In the genomic region with DNA sequence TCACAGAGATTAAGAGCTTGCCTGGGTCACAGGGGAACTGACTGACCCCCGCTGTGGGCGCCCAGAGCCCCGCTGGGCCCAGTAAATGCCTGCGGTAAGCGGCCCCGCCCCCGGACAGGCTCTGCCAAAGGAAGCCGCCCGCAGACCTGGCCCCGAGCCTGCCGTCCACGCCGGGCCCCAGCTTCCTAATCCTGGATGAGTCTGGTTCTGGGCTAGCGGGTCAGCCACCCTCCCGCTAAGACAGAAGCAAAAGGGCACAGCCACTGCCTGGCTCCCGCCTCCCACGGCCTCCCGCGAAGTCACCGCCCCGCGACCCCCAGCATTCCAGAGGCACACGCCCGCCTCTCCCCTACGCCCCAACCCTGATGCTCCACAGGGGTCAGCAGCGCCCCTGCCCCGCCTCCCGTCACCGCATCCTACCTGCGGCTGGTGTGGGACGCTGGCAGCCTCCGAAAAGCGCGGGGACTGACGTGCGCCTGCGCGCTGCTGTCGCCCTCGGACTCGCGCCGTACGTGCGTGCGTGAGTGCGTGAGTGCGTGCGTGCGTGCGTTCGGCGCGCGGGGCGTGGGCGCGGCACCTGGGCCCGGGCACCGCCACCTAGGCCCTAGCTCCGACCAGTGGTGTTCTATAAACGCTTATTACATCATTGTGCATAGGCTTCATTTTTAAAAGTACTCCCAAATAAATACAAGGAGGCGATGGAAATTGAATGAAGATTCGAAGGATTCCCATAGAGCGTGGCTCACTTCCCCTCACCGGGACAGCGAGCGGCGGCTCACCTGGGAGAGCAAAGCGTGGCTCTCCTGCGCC, we compare ENCODE assay signal across 1 cellular context.
TF ChIP-seq lines count a peak whose summit lies in the region.

A gene with protein sequence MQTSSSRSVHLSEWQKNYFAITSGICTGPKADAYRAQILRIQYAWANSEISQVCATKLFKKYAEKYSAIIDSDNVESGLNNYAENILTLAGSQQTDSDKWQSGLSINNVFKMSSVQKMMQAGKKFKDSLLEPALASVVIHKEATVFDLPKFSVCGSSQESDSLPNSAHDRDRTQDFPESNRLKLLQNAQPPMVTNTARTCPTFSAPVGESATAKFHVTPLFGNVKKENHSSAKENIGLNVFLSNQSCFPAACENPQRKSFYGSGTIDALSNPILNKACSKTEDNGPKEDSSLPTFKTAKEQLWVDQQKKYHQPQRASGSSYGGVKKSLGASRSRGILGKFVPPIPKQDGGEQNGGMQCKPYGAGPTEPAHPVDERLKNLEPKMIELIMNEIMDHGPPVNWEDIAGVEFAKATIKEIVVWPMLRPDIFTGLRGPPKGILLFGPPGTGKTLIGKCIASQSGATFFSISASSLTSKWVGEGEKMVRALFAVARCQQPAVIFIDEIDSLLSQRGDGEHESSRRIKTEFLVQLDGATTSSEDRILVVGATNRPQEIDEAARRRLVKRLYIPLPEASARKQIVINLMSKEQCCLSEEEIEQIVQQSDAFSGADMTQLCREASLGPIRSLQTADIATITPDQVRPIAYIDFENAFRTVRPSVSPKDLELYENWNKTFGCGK (minus strand): TSS at position 470 of the 810 bp plus-strand sequence. CDS start 3,063 bp downstream, outside the sequence.

TF ChIP-seq in H1, 55 proteins besides CTCF, POLR2A, EP300 and RAD21 (continued from another document):
- TF ChIP-seq, protein P1, sequence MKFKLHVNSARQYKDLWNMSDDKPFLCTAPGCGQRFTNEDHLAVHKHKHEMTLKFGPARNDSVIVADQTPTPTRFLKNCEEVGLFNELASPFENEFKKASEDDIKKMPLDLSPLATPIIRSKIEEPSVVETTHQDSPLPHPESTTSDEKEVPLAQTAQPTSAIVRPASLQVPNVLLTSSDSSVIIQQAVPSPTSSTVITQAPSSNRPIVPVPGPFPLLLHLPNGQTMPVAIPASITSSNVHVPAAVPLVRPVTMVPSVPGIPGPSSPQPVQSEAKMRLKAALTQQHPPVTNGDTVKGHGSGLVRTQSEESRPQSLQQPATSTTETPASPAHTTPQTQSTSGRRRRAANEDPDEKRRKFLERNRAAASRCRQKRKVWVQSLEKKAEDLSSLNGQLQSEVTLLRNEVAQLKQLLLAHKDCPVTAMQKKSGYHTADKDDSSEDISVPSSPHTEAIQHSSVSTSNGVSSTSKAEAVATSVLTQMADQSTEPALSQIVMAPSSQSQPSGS (IDR thresholded peaks at IDR 0.05; ENCODE audit: low read length): no peak
- peak; percentile 32; the same call in 1 of the 2 replicates for TF ChIP-seq BACH1 (IDR thresholded peaks at IDR 0.05; ENCODE audit: low read length)
- TF ChIP-seq, protein P2, sequence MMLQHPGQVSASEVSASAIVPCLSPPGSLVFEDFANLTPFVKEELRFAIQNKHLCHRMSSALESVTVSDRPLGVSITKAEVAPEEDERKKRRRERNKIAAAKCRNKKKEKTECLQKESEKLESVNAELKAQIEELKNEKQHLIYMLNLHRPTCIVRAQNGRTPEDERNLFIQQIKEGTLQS (IDR thresholded peaks at IDR 0.05; ENCODE audit: insufficient read depth, low read depth, low read length): no peak
- no peak for TF ChIP-seq JUN (IDR thresholded peaks at IDR 0.05; ENCODE audit: low read depth, low read length)
- no peak for TF ChIP-seq POU5F1 (IDR thresholded peaks at IDR 0.05; ENCODE audit: low read depth, low read length)
